ENCODE assay signal across 1 cellular context in genomic region chr11:119030329-119031047, GRCh38.
TF ChIP-seq lines count a peak whose summit lies in the region.

Gene SLC37A4, minus strand, starts transcription at chr11:119030877.

TF ChIP-seq in GM12878, 131 proteins besides CTCF, POLR2A, EP300 and RAD21 (continued from another document):
- no peak for TF ChIP-seq PBX3 (IDR thresholded peaks at IDR 0.05; ENCODE audit: insufficient replicate concordance, low read depth, low read length)
- peak in 1 of 2 experiments; percentile 94; a peak in 2 of 3 replicates for TF ChIP-seq EGR1 (IDR thresholded peaks at IDR 0.05; ENCODE audit: borderline replicate concordance in 1 of 2, low read depth in 2 of 2, low read length in 2 of 2)
- no peak for TF ChIP-seq BRCA1 (IDR thresholded peaks at IDR 0.05; ENCODE audit: low read depth, low read length)
- 0 out of 2 replicates have a peak, but pooled peaks have one; percentile 41 for TF ChIP-seq STAT1 (conservative IDR thresholded peaks at IDR 0.05)
- TF ChIP-seq PML (IDR thresholded peaks at IDR 0.05; ENCODE audit: low read length): no peak
- TF ChIP-seq CREB1 (IDR thresholded peaks at IDR 0.05; ENCODE audit: low read depth): peak; percentile 79
- 0 out of 2 replicates have a peak, but pooled peaks have one; percentile 25 for TF ChIP-seq ZNF217 (IDR thresholded peaks at IDR 0.05)
- TF ChIP-seq CREM (IDR thresholded peaks at IDR 0.05; ENCODE audit: low read depth): no peak; the same call in 1 of the 2 replicates
- TF ChIP-seq GABPA (IDR thresholded peaks at IDR 0.05; ENCODE audit: low read depth): no peak
- TF ChIP-seq MYC (IDR thresholded peaks at IDR 0.05; ENCODE audit: insufficient read depth, insufficient read length, insufficient replicate concordance, low read length, severe bottlenecking): peak; percentile 47
- TF ChIP-seq CBFB (IDR thresholded peaks at IDR 0.05; ENCODE audit: low read depth): peak; percentile 56; the same call in 1 of the 2 replicates
- 0 out of 2 replicates have a peak, but pooled peaks have one; percentile 24 for TF ChIP-seq IRF4 (IDR thresholded peaks at IDR 0.05; ENCODE audit: low read depth, low read length)
- peak; percentile 66 for TF ChIP-seq RAD51 (IDR thresholded peaks at IDR 0.05)
- TF ChIP-seq MEF2B (IDR thresholded peaks at IDR 0.05; ENCODE audit: partially characterized antibody, poor library complexity, severe bottlenecking): peak; percentile 30
- no peak for TF ChIP-seq E4F1 (IDR thresholded peaks at IDR 0.05; ENCODE audit: borderline replicate concordance, partially characterized antibody)
- TF ChIP-seq IKZF1 (conservative IDR thresholded peaks at IDR 0.05): peak; percentile 67
- no peak for TF ChIP-seq SPI1 (IDR thresholded peaks at IDR 0.05; ENCODE audit: borderline replicate concordance, insufficient read depth, low read depth, low read length)
- TF ChIP-seq POLR2AphosphoS5 (IDR thresholded peaks at IDR 0.05; ENCODE audit: low read length): peak; percentile 25; the same call in 1 of the 2 replicates
- TF ChIP-seq USF2 (IDR thresholded peaks at IDR 0.05; ENCODE audit: borderline replicate concordance, low read depth, low read length): peak; percentile 22; the same call in 1 of the 2 replicates
- peak; percentile 41 for TF ChIP-seq USF1 (IDR thresholded peaks at IDR 0.05; ENCODE audit: borderline replicate concordance, extremely low read length, insufficient read depth, low read depth, low read length)
- TF ChIP-seq NRF1 (conservative IDR thresholded peaks at IDR 0.05; ENCODE audit: low read depth, low read length): peak; percentile 92
- 0 out of 2 replicates have a peak, but pooled peaks have one; percentile 62 for TF ChIP-seq NKRF (conservative IDR thresholded peaks at IDR 0.05)
- peak; percentile 91 for TF ChIP-seq RELA (IDR thresholded peaks at IDR 0.05; ENCODE audit: borderline replicate concordance, partially characterized antibody)
- TF ChIP-seq IKZF2 (IDR thresholded peaks at IDR 0.05): no peak; a peak in 1 of 4 replicates
- TF ChIP-seq BACH1 (IDR thresholded peaks at IDR 0.05; ENCODE audit: borderline replicate concordance): no peak
- TF ChIP-seq GATAD2B (conservative IDR thresholded peaks at IDR 0.05; ENCODE audit: low read depth): peak; percentile 73
- TF ChIP-seq WRNIP1 (IDR thresholded peaks at IDR 0.05; ENCODE audit: borderline replicate concordance, low read depth, low read length): no peak
- TF ChIP-seq TCF3 (IDR thresholded peaks at IDR 0.05; ENCODE audit: borderline replicate concordance, insufficient read depth, low read depth, low read length): no peak
- no peak for TF ChIP-seq FOXK2 (IDR thresholded peaks at IDR 0.05)
- TF ChIP-seq MEF2A (IDR thresholded peaks at IDR 0.05; ENCODE audit: insufficient read depth, low read depth, low read length): 0 out of 2 replicates have a peak, but pooled peaks have one; percentile 27
- TF ChIP-seq CHD1 (IDR thresholded peaks at IDR 0.05; ENCODE audit: low read depth, low read length): 0 out of 2 replicates have a peak, but pooled peaks have one; percentile 35
- peak; percentile 34; the same call in 1 of the 2 replicates for TF ChIP-seq SMARCA5 (IDR thresholded peaks at IDR 0.05)
- no peak for TF ChIP-seq CEBPB (IDR thresholded peaks at IDR 0.05; ENCODE audit: borderline replicate concordance in 1 of 2, low read depth in 2 of 2, low read length in 2 of 2)
- TF ChIP-seq RCOR1 (conservative IDR thresholded peaks at IDR 0.05; ENCODE audit: low read depth, low read length): no peak
- TF ChIP-seq POU2F2 (IDR thresholded peaks at IDR 0.05; ENCODE audit: borderline replicate concordance, low read depth, low read length): no peak
- no peak for TF ChIP-seq NR2C2 (IDR thresholded peaks at IDR 0.05; ENCODE audit: borderline replicate concordance, control insufficient read depth, insufficient read length, low read depth)
- TF ChIP-seq BHLHE40 (IDR thresholded peaks at IDR 0.05; ENCODE audit: borderline replicate concordance in 1 of 2, low read depth in 2 of 2, low read length in 1 of 2): peak; percentile 31 to 93; a peak in 2 of 4 replicates
- TF ChIP-seq SIN3A (IDR thresholded peaks at IDR 0.05; ENCODE audit: low read depth, low read length): 0 out of 2 replicates have a peak, but pooled peaks have one; percentile 41
- TF ChIP-seq HDGF (IDR thresholded peaks at IDR 0.05): peak; percentile 65; the same call in 1 of the 2 replicates
- TF ChIP-seq SIX5 (IDR thresholded peaks at IDR 0.05; ENCODE audit: low read depth, low read length, severe bottlenecking): no peak
- 0 out of 2 replicates have a peak, but pooled peaks have one; percentile 11 for TF ChIP-seq NR2F1 (conservative IDR thresholded peaks at IDR 0.05)
- peak; percentile 66 for TF ChIP-seq SP1 (IDR thresholded peaks at IDR 0.05; ENCODE audit: low read depth, low read length)
- TF ChIP-seq ZNF384 (IDR thresholded peaks at IDR 0.05; ENCODE audit: borderline replicate concordance, low read depth, low read length): no peak
- TF ChIP-seq ATF3 (IDR thresholded peaks at IDR 0.05; ENCODE audit: borderline replicate concordance, extremely low read depth, low read depth, low read length): peak; percentile 37; the same call in 1 of the 2 replicates
- 0 out of 2 replicates have a peak, but pooled peaks have one; percentile 54 for TF ChIP-seq DPF2 (IDR thresholded peaks at IDR 0.05)
- peak; percentile 62; the same call in 1 of the 2 replicates for TF ChIP-seq PAX5 (IDR thresholded peaks at IDR 0.05; ENCODE audit: borderline replicate concordance, low read depth, low read length)
- no peak for TF ChIP-seq YBX1 (IDR thresholded peaks at IDR 0.05)
- peak; percentile 42; the same call in 1 of the 2 replicates for TF ChIP-seq CHD2 (IDR thresholded peaks at IDR 0.05; ENCODE audit: borderline replicate concordance, low read depth, low read length)
- TF ChIP-seq YY1 (IDR thresholded peaks at IDR 0.05; ENCODE audit: low read depth, low read length): peak; percentile 56; the same call in 1 of the 2 replicates
- peak; percentile 32; the same call in 1 of the 2 replicates for TF ChIP-seq RUNX3 (IDR thresholded peaks at IDR 0.05; ENCODE audit: low read length)
- no peak for TF ChIP-seq ZBTB11 (CRISPR knock-in tag; IDR thresholded peaks at IDR 0.05)
- 0 out of 2 replicates have a peak, but pooled peaks have one; percentile 13 for TF ChIP-seq RELB (IDR thresholded peaks at IDR 0.05; ENCODE audit: low read depth)
TF ChIP-seq in GM12878: peak in this region for 34.
